In genomic region chr2:25877431-25878360, GRCh38 we compare ENCODE assay signal across 8 cellular contexts. TPM values are rescaled to one million over a fixed set of nuclear protein-coding genes. Genes with fewer than 3 reads are reported as not detected.
DNase-seq lines count a peak whose midpoint lies in the region; ATAC-seq and TF ChIP-seq lines count a peak whose summit lies in the region.

No MANE protein-coding gene starts in this region.

- peak overlapping the region; percentile 94 for H3K27ac Mint-ChIP-seq in central memory CD8-positive, alpha-beta T cell (ENCODE audit: low read depth)

- DNase-seq in SIG-M5 treated with dmso at 0.1 percent for 504 hours (lab: John Stamatoyannopoulos, UW; ENCODE audit: unreplicated experiment) = peak; percentile 84
- no peak for DNase-seq in SIG-M5 (lab: John Stamatoyannopoulos, UW)
- DNase-seq in NCI-H2196 (lab: John Stamatoyannopoulos, UW; ENCODE audit: unreplicated experiment) = peak; percentile 53
- peak; percentile 36 to 54 for DNase-seq in central memory CD8-positive, alpha-beta T cell (ENCODE audit: low spot score in 2 of 2)
- DNase-seq in kidney epithelial cell (ENCODE audit: low read depth) = no peak
- peak; percentile 10 to 15 for DNase-seq in stimulated activated CD4-positive, alpha-beta T cell treated with anti-CD3 and anti-CD28 coated beads, Interleukin-1b, Interleukin-23, amount 100 ng/mL, for 1 hour (ENCODE audit: low read depth in 2 of 2)

- peaks cover 41% of the 10 kb centered on the region for H3K4me1 Mint-ChIP-seq in central memory CD8-positive, alpha-beta T cell

- no peaks in the 10 kb centered on the region for H3K9me3 Mint-ChIP-seq in central memory CD8-positive, alpha-beta T cell

- no peaks in the 10 kb centered on the region for H3K27me3 Mint-ChIP-seq in central memory CD8-positive, alpha-beta T cell

- peaks cover 22% of the 10 kb centered on the region for H3K36me3 Mint-ChIP-seq in central memory CD8-positive, alpha-beta T cell (ENCODE audit: insufficient read depth)

- no peaks in the 10 kb centered on the region for H3K36me3 ChIP-seq in kidney epithelial cell (ENCODE audit: control insufficient read depth, insufficient read depth, low read length)

- H3K4me3 ChIP-seq in kidney epithelial cell (ENCODE audit: low read depth, low read length) = peak overlapping the region; percentile 93

- TF ChIP-seq CTCF in kidney epithelial cell (IDR thresholded peaks at IDR 0.05; ENCODE audit: insufficient read depth, low read length, poor library complexity, severe bottlenecking) = no peak

- H3K4me3 Mint-ChIP-seq in central memory CD8-positive, alpha-beta T cell = peak overlapping the region; percentile 98

- peak; percentile 46 for ATAC-seq in HG03066 (IDR thresholded peaks at IDR 0.05; ENCODE audit: low read depth, unreplicated experiment)
- ATAC-seq in activated CD4-positive, CD25-positive, alpha-beta regulatory T cell treated with anti-CD3 and anti-CD28 coated beads, Interleukin-2, amount 50 U/mL, for 24 hours = peak; percentile 43 to 45
- ATAC-seq in central memory CD8-positive, alpha-beta T cell (replicated peaks; ENCODE audit: extremely low read depth, poor library complexity, severe bottlenecking) = peak; percentile 49

- H3K27me3 ChIP-seq in kidney epithelial cell (ENCODE audit: control insufficient read depth, insufficient read depth, low read length) = no peaks in the 10 kb centered on the region

RNA-seq across cellular contexts. Expression of gene ASXL2, which starts 0.6 kb away (rescaled TPM):
- total RNA-seq in kidney epithelial cell = 16.8 and 18.6 TPM in 2 replicates

Comparison
In these comparisons a context has a peak if more than half of its experiments do, and no peak if none do; other contexts are left out.
1. DNase-seq: peak in SIG-M5 treated with dmso at 0.1 percent for 504 hours (single experiment), NCI-H2196 (single experiment), central memory CD8-positive, alpha-beta T cell (2 of 2) and stimulated activated CD4-positive, alpha-beta T cell treated with anti-CD3 and anti-CD28 coated beads, Interleukin-1b, Interleukin-23, amount 100 ng/mL, for 1 hour (2 of 2); none in SIG-M5 (single experiment) and kidney epithelial cell (single experiment).
2. Peak in every context shown above with its lines, with median percentiles within 50 percentile points of each other: ATAC-seq.